In the genomic region with DNA sequence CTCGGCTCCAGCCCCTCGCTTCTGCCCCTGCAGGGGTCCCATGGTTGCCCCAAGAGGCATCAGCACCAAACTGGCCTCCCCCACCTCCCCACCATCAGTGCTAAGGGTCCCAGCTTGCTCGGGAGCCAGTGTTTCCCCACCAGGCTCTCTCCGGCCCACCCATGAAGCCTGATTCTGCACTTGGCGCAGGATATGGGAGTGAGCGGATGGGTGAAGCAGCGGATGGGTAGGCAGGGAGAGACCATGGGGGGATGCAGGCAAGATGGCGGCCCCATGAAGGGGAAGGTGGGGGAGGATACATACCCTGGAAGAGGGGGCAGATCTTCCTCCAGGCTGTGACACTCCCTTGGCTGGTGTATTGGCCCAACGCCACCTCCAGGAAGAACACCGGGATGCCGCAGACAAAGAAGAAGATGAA, we compare ENCODE assay signal across 1 cellular context.
TF ChIP-seq lines count a peak whose summit lies in the region.

No MANE protein-coding gene starts in this region.

TF ChIP-seq in IMR-90, 13 proteins besides CTCF, POLR2A, EP300 and RAD21:
- TF ChIP-seq, protein P1, sequence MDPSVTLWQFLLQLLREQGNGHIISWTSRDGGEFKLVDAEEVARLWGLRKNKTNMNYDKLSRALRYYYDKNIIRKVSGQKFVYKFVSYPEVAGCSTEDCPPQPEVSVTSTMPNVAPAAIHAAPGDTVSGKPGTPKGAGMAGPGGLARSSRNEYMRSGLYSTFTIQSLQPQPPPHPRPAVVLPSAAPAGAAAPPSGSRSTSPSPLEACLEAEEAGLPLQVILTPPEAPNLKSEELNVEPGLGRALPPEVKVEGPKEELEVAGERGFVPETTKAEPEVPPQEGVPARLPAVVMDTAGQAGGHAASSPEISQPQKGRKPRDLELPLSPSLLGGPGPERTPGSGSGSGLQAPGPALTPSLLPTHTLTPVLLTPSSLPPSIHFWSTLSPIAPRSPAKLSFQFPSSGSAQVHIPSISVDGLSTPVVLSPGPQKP (IDR thresholded peaks at IDR 0.05; ENCODE audit: borderline replicate concordance, low read depth, low read length), result no peak
- TF ChIP-seq BHLHE40 (IDR thresholded peaks at IDR 0.05; ENCODE audit: low read depth, low read length), result no peak
- TF ChIP-seq NFE2L2 (IDR thresholded peaks at IDR 0.05; ENCODE audit: low read depth, low read length), result no peak
- no peak for TF ChIP-seq RCOR1 (IDR thresholded peaks at IDR 0.05; ENCODE audit: insufficient replicate concordance, low read length)
